Comparison of ENCODE assay signal across 15 cellular contexts in genomic region chr22:44409211-44409648, GRCh38.
DNase-seq lines count a peak whose midpoint lies in the region; ATAC-seq, FAIRE-seq and TF ChIP-seq lines count a peak whose summit lies in the region.
"Had no signal": no experiment of that assay in that cellular context is flagged by ENCODE, and none has a peak within 500 bp of the region (broad histone marks: within the 10 kb centered on the region; RNA-seq: fewer than 3 reads in every experiment).

No MANE protein-coding gene starts in this region.

- H3F3A ChIP-seq in SK-N-SH (replicated peaks; ENCODE audit: insufficient read depth): no peaks in the 10 kb centered on the region

- H3K4me3 ChIP-seq in SK-N-SH (ENCODE audit: low read depth in 2 of 2, low read length in 1 of 2) (no peak overlapping the region), kidney (ENCODE audit: low read length in 2 of 2) (no peak overlapping the region), neuronal stem cell (ENCODE audit: low read length in 2 of 2) (no peak overlapping the region)

- H4K20me1 ChIP-seq in SK-N-SH (ENCODE audit: insufficient read depth): no peaks in the 10 kb centered on the region

- no peaks in the 10 kb centered on the region for H3K79me2 ChIP-seq in SK-N-SH (ENCODE audit: insufficient read depth)

- H2BK5ac ChIP-seq in neuronal stem cell (ENCODE audit: low read length): peak overlapping the region; percentile 7

- peak overlapping the region; percentile 89 for H3K18ac ChIP-seq in neuronal stem cell (ENCODE audit: low read length)

- H2BK12ac ChIP-seq in neuronal stem cell (ENCODE audit: low read length): peak overlapping the region; percentile 43

- H2AFZ ChIP-seq in SK-N-SH (ENCODE audit: low read depth) (no peak overlapping the region), neuronal stem cell (ENCODE audit: low read length) (no peak overlapping the region)

- H3K79me1 ChIP-seq in neuronal stem cell (ENCODE audit: low read depth, low read length): peaks cover 4% of the 10 kb centered on the region

- H3K27me3 ChIP-seq in SK-N-SH (ENCODE audit: insufficient read depth): peaks cover 15% of the 10 kb centered on the region; the same call in 1 of the 2 replicates
- peaks cover 0 to 25% (median 0%) of the 10 kb centered on the region in 3 experiments for H3K27me3 ChIP-seq in neuronal stem cell (ENCODE audit: control insufficient read depth in 3 of 3, insufficient read depth in 3 of 3, low read depth in 1 of 3, low read length in 3 of 3)

- no peak for ATAC-seq in SK-N-SH treated with all-trans-retinoic acid at 6 μM for 48 hours

- peak overlapping the region; percentile 9 for H3K14ac ChIP-seq in neuronal stem cell (ENCODE audit: low read length)

- no peak for TF ChIP-seq EP300 in SK-N-SH (IDR thresholded peaks at IDR 0.05; ENCODE audit: borderline replicate concordance in 1 of 2, low read depth in 1 of 2, low read length in 1 of 2)

- H3K23ac ChIP-seq in neuronal stem cell (ENCODE audit: low read depth, low read length, poor library complexity): no peak overlapping the region

- H3K27ac ChIP-seq in SK-N-SH (ENCODE audit: low read depth in 2 of 2, low read length in 1 of 2) (no peak overlapping the region), RWPE1 (0 out of 2 replicates have a peak overlapping the region, but pooled peaks have one; percentile 8), kidney (ENCODE audit: low read depth in 2 of 2, low read length in 2 of 2) (no peak overlapping the region), neuronal stem cell (replicated peaks; ENCODE audit: low read length) (no peak overlapping the region)
- H3K27ac ChIP-seq: C4-2B had no signal

- no peak overlapping the region for H4K91ac ChIP-seq in neuronal stem cell (ENCODE audit: low read depth, low read length, poor library complexity)

- DNase-seq in SK-N-SH: peak; percentile 56
- DNase-seq in RWPE1 (ENCODE audit: low spot score): no peak
- peak; percentile 53 for DNase-seq in kidney
- no peak for DNase-seq in neuronal stem cell (ENCODE audit: low spot score)
- no peak for DNase-seq in SIG-M5 treated with dmso at 0.1 percent for 504 hours (lab: John Stamatoyannopoulos, UW; ENCODE audit: unreplicated experiment)
- no peak for DNase-seq in urothelium cell line (ENCODE audit: low spot score)
- no peak for DNase-seq in T-helper 1 cell
- DNase-seq: IMR-90, Kasumi-1, NCI-H187 treated with DMSO at 0.1 percent for 48 hours, NCI-H510A treated with DMSO at 0.1 percent for 48 hours, OCI-M1 had no signal

- TF ChIP-seq CTCF in SK-N-SH (IDR thresholded peaks at IDR 0.05): no peak
- TF ChIP-seq CTCF in RWPE1 (conservative IDR thresholded peaks at IDR 0.05; ENCODE audit: low read depth): no peak
- no peak for TF ChIP-seq CTCF in kidney (IDR thresholded peaks at IDR 0.05; ENCODE audit: borderline replicate concordance, extremely low read depth, insufficient read depth)

- no peak overlapping the region for H4K8ac ChIP-seq in neuronal stem cell (ENCODE audit: low read depth, low read length)

- H3K4me2 ChIP-seq in SK-N-SH: no peak overlapping the region
- H3K4me2 ChIP-seq in neuronal stem cell (ENCODE audit: insufficient read depth, low read length, poor library complexity, severe bottlenecking): no peak overlapping the region

- H3K36me3 ChIP-seq in SK-N-SH (replicated peaks in 1 of 2; ENCODE audit: control insufficient read depth in 1 of 2, insufficient read depth in 2 of 2, low read length in 1 of 2) (no peaks in the 10 kb centered on the region), kidney (ENCODE audit: control insufficient read depth in 1 of 2, insufficient read depth in 2 of 2, low read length in 2 of 2) (no peaks in the 10 kb centered on the region), neuronal stem cell (replicated peaks in 1 of 2; ENCODE audit: control insufficient read depth in 2 of 2, insufficient read depth in 2 of 2, low read length in 2 of 2) (no peaks in the 10 kb centered on the region)

- TF ChIP-seq RAD21 in SK-N-SH (IDR thresholded peaks at IDR 0.05; ENCODE audit: low read length): no peak

- H3K4me1 ChIP-seq in SK-N-SH (ENCODE audit: control insufficient read depth in 1 of 2, insufficient read depth in 2 of 2, low read depth in 1 of 2, low read length in 1 of 2) (peaks cover 0 to 30% of the 10 kb centered on the region in 2 experiments; a peak in 1 of 4 replicates), kidney (ENCODE audit: control insufficient read depth in 1 of 2, insufficient read depth in 1 of 2, low read depth in 1 of 2, low read length in 2 of 2) (no peaks in the 10 kb centered on the region), neuronal stem cell (ENCODE audit: control insufficient read depth in 2 of 2, insufficient read depth in 1 of 2, low read depth in 1 of 2, low read length in 2 of 2) (peaks cover 6 to 18% of the 10 kb centered on the region in 2 donors)

- H3K9me3 ChIP-seq in SK-N-SH (no peaks in the 10 kb centered on the region), kidney (ENCODE audit: control insufficient read depth in 1 of 2, low read length in 2 of 2) (no peaks in the 10 kb centered on the region), neuronal stem cell (replicated peaks in 1 of 2; ENCODE audit: control insufficient read depth in 2 of 2, insufficient read depth in 1 of 2, low read depth in 1 of 2, low read length in 2 of 2) (no peaks in the 10 kb centered on the region)

- no peak overlapping the region for H2BK120ac ChIP-seq in neuronal stem cell (ENCODE audit: low read depth, low read length)

- peak overlapping the region; percentile 68 for H2BK15ac ChIP-seq in neuronal stem cell (ENCODE audit: low read length)

- H3K9ac ChIP-seq in SK-N-SH: no peak overlapping the region
- H3K9ac ChIP-seq in kidney (ENCODE audit: low read length in 2 of 2): no peak overlapping the region
- H3K9ac ChIP-seq in neuronal stem cell (ENCODE audit: low read depth, low read length, poor library complexity): peak overlapping the region; percentile 36

- H3K9me2 ChIP-seq in SK-N-SH: no peaks in the 10 kb centered on the region

- 82% methylated on average over 4 of the region's 15 CpGs for whole genome bisulfite sequencing in SK-N-SH (ENCODE audit: low lambda C conversion rate)
- WGBS in neuronal stem cell (ENCODE audit: extremely low coverage in 2 of 2, insufficient read length in 2 of 2, insufficient replicate concordance in 1 of 2), 2 donors: no CpG with 5 or more reads among the region's 15 CpGs

- H2AK5ac ChIP-seq in neuronal stem cell (ENCODE audit: low read depth, low read length): peak overlapping the region; percentile 85

- FAIRE-seq in kidney (lab: Jason Lieb, UNC) (no peak), urothelium cell line (lab: Jason Lieb, UNC) (no peak)
- FAIRE-seq: A204.1 had no signal

- POLR2A ChIA-PET in SK-N-SH (lab: Yijun Ruan, JAX): no interaction called here
- POLR2A ChIA-PET in RWPE1 (lab: Yijun Ruan, JAX; ENCODE audit: low non-redundant PET): no interaction called here

- intact Hi-C loops in kidney (cut with DNase I): no loop called here

- no peak overlapping the region for H3K4ac ChIP-seq in neuronal stem cell (ENCODE audit: low read length)

- CTCF ChIA-PET in SK-N-SH (lab: Yijun Ruan, JAX): interaction anchor here (1.3 kb wide), 1 partner anchor 217 kb away, joined by 3 read pairs; no protein-coding TSS in a partner anchor
- CTCF ChIA-PET in RWPE1 (lab: Yijun Ruan, JAX): no interaction called here

TF ChIP-seq in SK-N-SH, 30 proteins besides CTCF, POLR2A, EP300 and RAD21 (continues in another document):
- TF ChIP-seq GATA2 (CRISPR knock-in tag; IDR thresholded peaks at IDR 0.05) (no peak), ELF1 (IDR thresholded peaks at IDR 0.05) (no peak), FOSL2 (IDR thresholded peaks at IDR 0.05; ENCODE audit: borderline replicate concordance, low read depth) (no peak), MAX (IDR thresholded peaks at IDR 0.05; ENCODE audit: low read depth) (no peak), GABPA (IDR thresholded peaks at IDR 0.05; ENCODE audit: low read depth) (no peak), NRF1 (IDR thresholded peaks at IDR 0.05; ENCODE audit: low read depth, low read length) (no peak), RXRA (IDR thresholded peaks at IDR 0.05; ENCODE audit: borderline replicate concordance, low read depth) (no peak), USF2 (IDR thresholded peaks at IDR 0.05; ENCODE audit: borderline replicate concordance, low read depth, low read length) (no peak), POLR2AphosphoS5 (IDR thresholded peaks at IDR 0.05; ENCODE audit: low read depth, low read length) (no peak)

TF ChIP-seq in SK-N-SH treated with all-trans-retinoic acid at 6 μM for 48 hours, 23 proteins besides CTCF, POLR2A, EP300 and RAD21 (continues in another document):
- no peak for TF ChIP-seq CREB5 (CRISPR knock-in tag; IDR thresholded peaks at IDR 0.05; ENCODE audit: low read depth)
- TF ChIP-seq ZFP3 (CRISPR knock-in tag; IDR thresholded peaks at IDR 0.05): no peak
- TF ChIP-seq BACH2 (CRISPR knock-in tag; IDR thresholded peaks at IDR 0.05; ENCODE audit: borderline replicate concordance): no peak
- no peak for TF ChIP-seq ZNF565 (CRISPR knock-in tag; conservative IDR thresholded peaks at IDR 0.05; ENCODE audit: low read depth)
- TF ChIP-seq ZNF70 (CRISPR knock-in tag; IDR thresholded peaks at IDR 0.05): no peak
- TF ChIP-seq ZFP30 (CRISPR knock-in tag; IDR thresholded peaks at IDR 0.05): no peak
- no peak for TF ChIP-seq POU6F1 (CRISPR knock-in tag; IDR thresholded peaks at IDR 0.05; ENCODE audit: borderline replicate concordance, low read depth)

Comparison
In these comparisons a context has a peak if more than half of its experiments do, and no peak if none do; other contexts are left out.
1. DNase-seq: peak in SK-N-SH (single experiment) and kidney (single experiment); none in RWPE1 (single experiment), neuronal stem cell (single experiment), SIG-M5 treated with dmso at 0.1 percent for 504 hours (single experiment), urothelium cell line (single experiment) and T-helper 1 cell (0 of 5).